Comparison of ENCODE assay signal across 23 cellular contexts in the genomic region with DNA sequence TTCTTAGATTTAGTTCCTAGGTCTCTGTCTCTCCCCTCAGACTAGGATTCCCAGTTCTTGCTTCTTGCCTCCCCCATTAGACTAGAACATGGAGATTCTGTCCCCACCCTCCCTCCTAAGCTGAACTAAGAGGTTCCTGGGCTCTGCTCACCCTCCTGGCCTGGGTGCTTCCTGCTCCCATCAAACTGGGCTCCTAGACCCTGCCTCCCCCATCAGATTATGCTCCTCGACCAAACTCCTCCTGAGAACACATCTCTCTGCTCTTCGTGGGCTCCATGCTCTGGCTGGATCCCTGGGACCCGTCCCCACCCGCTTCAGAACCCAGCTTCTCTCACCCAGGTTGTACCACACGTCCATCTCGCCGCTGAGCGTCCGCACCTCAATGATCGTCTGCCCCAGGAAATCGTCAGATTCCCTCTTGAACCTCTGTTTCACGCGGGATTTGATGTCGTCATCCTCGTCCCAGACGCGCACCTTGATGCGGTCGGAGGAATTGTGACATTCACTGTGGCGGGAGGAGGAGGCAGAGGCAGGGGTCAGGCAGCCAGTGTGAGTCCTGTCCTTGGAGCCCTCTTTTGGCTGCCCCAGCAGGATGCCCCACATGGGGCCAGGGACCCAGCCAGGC. TPM values are rescaled to one million over a fixed set of nuclear protein-coding genes. Genes with fewer than 3 reads are reported as not detected.
DNase-seq lines count a peak whose midpoint lies in the region; ATAC-seq, FAIRE-seq and TF ChIP-seq lines count a peak whose summit lies in the region.
"Had no signal": no experiment of that assay in that cellular context is flagged by ENCODE, and none has a peak within 500 bp of the region (broad histone marks: within the 10 kb centered on the region; RNA-seq: fewer than 3 reads in every experiment).

No MANE protein-coding gene starts in this region.

- no peaks in the 10 kb centered on the region for H3K9me2 ChIP-seq in SK-N-SH

- no peaks in the 10 kb centered on the region for H3K9me1 ChIP-seq in K562 (ENCODE audit: control insufficient read depth, insufficient read depth, low read length)

- no peak overlapping the region for H3K27ac ChIP-seq in A549
- no peak overlapping the region for H3K27ac ChIP-seq in K562 (ENCODE audit: extremely low read depth, low read depth, low read length)
- no peak overlapping the region for H3K27ac ChIP-seq in lower lobe of right lung
- H3K27ac ChIP-seq in spleen: no peak overlapping the region
- no peak overlapping the region for H3K27ac ChIP-seq in colonic mucosa
- no peak overlapping the region for H3K27ac ChIP-seq in SK-N-SH (ENCODE audit: low read depth in 2 of 2, low read length in 1 of 2)

- intact Hi-C loops in K562 (cut with micrococcal nuclease) (no loop called here), lower lobe of right lung (cut with DNase I) (no loop called here), spleen (cut with DNase I; ENCODE audit: low total_unique reads) (no loop called here), colonic mucosa (cut with DNase I) (no loop called here)

- ATAC-seq in A549: no peak
- peak; percentile 14; the same call in 1 of the 3 replicates for ATAC-seq in K562
- ATAC-seq in lower lobe of right lung: no peak
- ATAC-seq: GM12878, GM23338 had no signal

- H3K79me2 ChIP-seq in K562 (ENCODE audit: control insufficient read depth, insufficient read depth, low read length) (no peaks in the 10 kb centered on the region), SK-N-SH (ENCODE audit: insufficient read depth) (no peaks in the 10 kb centered on the region)

- no TSS peak for BruUV-seq in K562 (replicated peaks; lab: Mats Ljungman, UMichigan)

- CTCF ChIA-PET in A549 (lab: Yijun Ruan, JAX) (interaction anchor here (1.1 kb wide), 1 partner anchor 121 kb away, joined by 3 read pairs; no protein-coding TSS in a partner anchor), K562 (lab: Yijun Ruan, JAX; ENCODE audit: low intra/inter-chr PET ratio) (interaction anchor here (0.7 kb wide), 1 partner anchor 14 kb away, joined by 4 read pairs; no protein-coding TSS in a partner anchor), SK-N-SH (lab: Yijun Ruan, JAX) (no interaction called here)

- FAIRE-seq in A549 (lab: Jason Lieb, UNC): no peak
- no peak for FAIRE-seq in K562 (lab: Jason Lieb, UNC)
- FAIRE-seq: GM12878, H54, HTR-8/SVneo had no signal

- no peak overlapping the region for H3K4me2 ChIP-seq in A549
- peak overlapping the region; percentile 32 for H3K4me2 ChIP-seq in K562 (ENCODE audit: insufficient read depth, low read length)
- H3K4me2 ChIP-seq in SK-N-SH: no peak overlapping the region
- H3K4me2 ChIP-seq: GM23338 had no signal

- POLR2A ChIA-PET in A549 (lab: Yijun Ruan, JAX) (no interaction called here), K562 (lab: Yijun Ruan, JAX) (interaction anchor here (0.6 kb wide), 1 partner anchor 18 kb away, joined by 4 read pairs; no protein-coding TSS in a partner anchor), SK-N-SH (lab: Yijun Ruan, JAX) (no interaction called here)

- peak overlapping the region in 1 of 2 experiments; percentile 61; a peak in 1 of 4 replicates for H3K9ac ChIP-seq in K562 (ENCODE audit: insufficient read depth in 1 of 2, low read depth in 2 of 2, low read length in 2 of 2)
- H3K9ac ChIP-seq in colonic mucosa (ENCODE audit: low read depth in 2 of 2, low read length in 2 of 2): no peak overlapping the region
- H3K9ac ChIP-seq in SK-N-SH: no peak overlapping the region

- no peaks in the 10 kb centered on the region for H3K9me3 ChIP-seq in A549
- H3K9me3 ChIP-seq in K562 (replicated peaks; ENCODE audit: control insufficient read depth, insufficient read depth, low read depth, low read length): no peaks in the 10 kb centered on the region
- H3K9me3 ChIP-seq in lower lobe of right lung: no peaks in the 10 kb centered on the region
- no peaks in the 10 kb centered on the region for H3K9me3 ChIP-seq in spleen
- no peaks in the 10 kb centered on the region for H3K9me3 ChIP-seq in colonic mucosa
- no peaks in the 10 kb centered on the region for H3K9me3 ChIP-seq in SK-N-SH
- H3K9me3 ChIP-seq: BE2C had no signal

- no peak overlapping the region for H3K4me3 ChIP-seq in A549
- no peak overlapping the region for H3K4me3 ChIP-seq in K562
- no peak overlapping the region for H3K4me3 ChIP-seq in lower lobe of right lung
- no peak overlapping the region for H3K4me3 ChIP-seq in spleen
- H3K4me3 ChIP-seq in colonic mucosa: no peak overlapping the region
- no peak overlapping the region for H3K4me3 ChIP-seq in SK-N-SH (ENCODE audit: low read depth in 2 of 2, low read length in 1 of 2)
- H3K4me3 ChIP-seq: GM12878, GM23338 had no signal

- in situ Hi-C loops in K562 (cut with MboI): no loop called here

- TF ChIP-seq EP300 in A549 (IDR thresholded peaks at IDR 0.05) (no peak), K562 (IDR thresholded peaks at IDR 0.05; ENCODE audit: low read length) (no peak), SK-N-SH (IDR thresholded peaks at IDR 0.05; ENCODE audit: borderline replicate concordance in 1 of 2, low read depth in 1 of 2, low read length in 1 of 2) (no peak)

- H4K20me1 ChIP-seq in K562 (replicated peaks; ENCODE audit: control insufficient read depth, insufficient read depth, low read length) (peaks cover 5% of the 10 kb centered on the region), SK-N-SH (ENCODE audit: insufficient read depth) (no peaks in the 10 kb centered on the region)

- H2AFZ ChIP-seq in K562 (ENCODE audit: low read depth, low read length) (peak overlapping the region; percentile 62), SK-N-SH (ENCODE audit: low read depth) (no peak overlapping the region)
- H2AFZ ChIP-seq: GM23338 had no signal

- TF ChIP-seq RAD21 in A549 (conservative IDR thresholded peaks at IDR 0.05 in 1 of 2, IDR thresholded peaks at IDR 0.05 in 1 of 2) (no peak), K562 (CRISPR knock-in tag; conservative IDR thresholded peaks at IDR 0.05 in 1 of 2, IDR thresholded peaks at IDR 0.05 in 1 of 2) (no peak), SK-N-SH (IDR thresholded peaks at IDR 0.05; ENCODE audit: low read length) (no peak)

- TF ChIP-seq CTCF in A549 (IDR thresholded peaks at IDR 0.05) (no peak), K562 (IDR thresholded peaks at IDR 0.05 in 2 of 3, conservative IDR thresholded peaks at IDR 0.05 in 1 of 3; ENCODE audit: insufficient read depth in 2 of 3, low read depth in 1 of 3, low read length in 3 of 3) (no peak), lower lobe of right lung (IDR thresholded peaks at IDR 0.05) (no peak), spleen (IDR thresholded peaks at IDR 0.05 in 8 of 11, conservative IDR thresholded peaks at IDR 0.05 in 3 of 11) (no peak), colonic mucosa (IDR thresholded peaks at IDR 0.05) (no peak), SK-N-SH (IDR thresholded peaks at IDR 0.05) (no peak)

- TF ChIP-seq POLR2A in A549 (IDR thresholded peaks at IDR 0.05; ENCODE audit: low read length) (no peak), K562 (conservative IDR thresholded peaks at IDR 0.05) (no peak), spleen (IDR thresholded peaks at IDR 0.05) (no peak)

- DNase-seq in A549 (ENCODE audit: low read depth in 1 of 2, low spot score in 1 of 2): no peak
- DNase-seq in K562 (ENCODE audit: extremely low read depth in 1 of 4, low spot score in 3 of 4): no peak
- peak; percentile 34 for DNase-seq in lower lobe of right lung
- DNase-seq in spleen: peak; percentile 52
- no peak for DNase-seq in colonic mucosa
- no peak for DNase-seq in SK-N-SH
- DNase-seq in NCI-H69 (lab: John Stamatoyannopoulos, UW): no peak
- DNase-seq: 8988T; BE2C; C1 segment of cervical spinal cord; CD4-positive, CD25-positive, alpha-beta regulatory T cell; CD8-positive, alpha-beta memory T cell; COR-L47; DMS 273 treated with DMSO at 0.1 percent for 48 hours; DMS53; DND-41; EL; HCEC 1CT had no signal

- H3K4me1 ChIP-seq in A549: no peaks in the 10 kb centered on the region
- peaks cover 0 to 25% of the 10 kb centered on the region in 2 experiments; a peak in 3 of 5 replicates for H3K4me1 ChIP-seq in K562 (replicated peaks in 1 of 2; ENCODE audit: control insufficient read depth in 2 of 2, insufficient read depth in 2 of 2, low read length in 2 of 2)
- no peaks in the 10 kb centered on the region for H3K4me1 ChIP-seq in lower lobe of right lung
- H3K4me1 ChIP-seq in spleen: no peaks in the 10 kb centered on the region
- H3K4me1 ChIP-seq in colonic mucosa: no peaks in the 10 kb centered on the region
- no peaks in the 10 kb centered on the region for H3K4me1 ChIP-seq in SK-N-SH (ENCODE audit: control insufficient read depth in 1 of 2, insufficient read depth in 2 of 2, low read depth in 1 of 2, low read length in 1 of 2)
- H3K4me1 ChIP-seq: BE2C had no signal

- H3F3A ChIP-seq in SK-N-SH (replicated peaks; ENCODE audit: insufficient read depth): no peaks in the 10 kb centered on the region

- H3K27me3 ChIP-seq in K562 (ENCODE audit: control insufficient read depth in 2 of 2, insufficient read depth in 2 of 2, low read length in 2 of 2) (peaks cover 14 to 46% of the 10 kb centered on the region in 2 experiments), lower lobe of right lung (ENCODE audit: low read depth) (peaks cover 9% of the 10 kb centered on the region), spleen (replicated peaks in 1 of 7) (peaks cover 0 to 56% (median 9%) of the 10 kb centered on the region in 7 donors), colonic mucosa (no peaks in the 10 kb centered on the region), SK-N-SH (ENCODE audit: insufficient read depth) (no peaks in the 10 kb centered on the region)
- H3K27me3 ChIP-seq: BE2C had no signal

- no peaks in the 10 kb centered on the region for H3K36me3 ChIP-seq in K562 (ENCODE audit: control insufficient read depth, insufficient read depth, low read length)
- H3K36me3 ChIP-seq in lower lobe of right lung: no peaks in the 10 kb centered on the region
- H3K36me3 ChIP-seq in spleen: no peaks in the 10 kb centered on the region
- no peaks in the 10 kb centered on the region for H3K36me3 ChIP-seq in colonic mucosa
- no peaks in the 10 kb centered on the region for H3K36me3 ChIP-seq in SK-N-SH (replicated peaks in 1 of 2; ENCODE audit: control insufficient read depth in 1 of 2, insufficient read depth in 2 of 2, low read length in 1 of 2)

- WGBS in A549 (ENCODE audit: missing lambda C conversion rate): 88% methylated on average over 19 of the region's 20 CpGs
- 6% methylated on average over 20 of the region's 20 CpGs for WGBS in K562 (ENCODE audit: insufficient coverage, low coverage, missing lambda C conversion rate)
- 83 to 87% (median 87%) methylated on average over 20 of the region's 20 CpGs for WGBS in spleen, 5 donors
- 81% methylated on average over 20 of the region's 20 CpGs for WGBS in SK-N-SH (ENCODE audit: low lambda C conversion rate)

RNA-seq across cellular contexts. Expression of a gene that starts 42.7 kb away (rescaled TPM):
- polyA plus RNA-seq in A549 (2011; rRNA removed) (4.2 and 5.5 TPM in 2 replicates), A549 (2017; fragmentation: RNase III; extraction: RNeasy Plus Mini Kit Qiagen cat#74134 plus additional on column Dnase treatment) (2.6 to 3.1 TPM (median 2.8 TPM) in 3 replicates), K562 (2011; rRNA removed) (0.34 and 1.0 TPM in 2 replicates), K562 (2014; fragmentation: Illumina TruSeq; extraction: Trizol) (0.28 and 0.31 TPM in 2 replicates), K562 (2014; fragmentation: Nextera tagmentation; extraction: Ambion mirVana) (under 1 TPM; 0.03 to 0.04 TPM), K562 (2014; rRNA removed) (0.16 and 0.20 TPM in 2 replicates), spleen (1 to 10 TPM in 2 of 3 donors, under 1 TPM in 1; 0.73 to 6.2 (median 1.7) TPM), SK-N-SH (2012; rRNA removed) (0.32 and 0.38 TPM in 2 replicates)
- polyA plus RNA-seq in A549 (2012; cell fraction: cytosol; rRNA removed): 0.83 and 1.1 TPM in 2 replicates
- polyA plus RNA-seq in A549 (2012; cell fraction: nucleus; rRNA removed): 3.4 and 3.9 TPM in 2 replicates
- polyA minus RNA-seq in A549 (2011; rRNA and poly(A)+ RNA removed): 6.7 and 8.2 TPM in 2 replicates
- 5.0 and 12.3 TPM in 2 replicates for total RNA-seq in K562 (2011; cell fraction: chromatin; rRNA removed; ENCODE audit: low replicate concordance)
- 2.5 and 5.7 TPM in 2 replicates for total RNA-seq in K562 (2011; cell fraction: nucleolus; rRNA removed)
- total RNA-seq in K562 (2011; cell fraction: nucleoplasm; rRNA removed): 2.9 and 4.6 TPM in 2 replicates
- total RNA-seq in K562 (2014; rRNA removed) (0.24 and 0.27 TPM in 2 replicates), K562 (2014; rRNA removed; fragmentation: Illumina TruSeq; extraction: Trizol) (0.18 and 0.19 TPM in 2 replicates), K562 (2015; rRNA removed; fragmentation: Illumina TruSeq; extraction: Trizol) (0.15 and 0.25 TPM in 2 replicates), K562 (2021) (0.13 and 0.38 TPM in 2 replicates), lower lobe of right lung (0.21 TPM), spleen (10 to 100 TPM in 1 of 7 donors, 1 to 10 TPM in 6; 2.9 to 10.7 (median 5.1) TPM), colonic mucosa (under 1 TPM; 0.29 to 0.62 TPM)
- 0.24 and 0.81 TPM in 2 replicates for polyA plus RNA-seq in K562 (2011; cell fraction: cytosol; rRNA removed)
- polyA plus RNA-seq in K562 (2011; cell fraction: nucleus; rRNA removed): 1.5 and 8.3 TPM in 2 replicates
- 0.28 and 0.66 TPM in 2 replicates for polyA plus RNA-seq in K562 (2012)
- polyA minus RNA-seq in K562 (2011; rRNA and poly(A)+ RNA removed): 0.63 and 1.4 TPM in 2 replicates
- 0.27 and 0.95 TPM in 2 replicates for polyA minus RNA-seq in K562 (2011; cell fraction: cytosol; rRNA and poly(A)+ RNA removed)
- 1.1 and 2.3 TPM in 2 replicates for polyA minus RNA-seq in K562 (2011; cell fraction: nucleus; rRNA and poly(A)+ RNA removed)
- 0.17 and 0.45 TPM in 2 replicates for polyA plus RNA-seq in SK-N-SH (2012; cell fraction: cytosol; rRNA removed)
- 0.93 and 1.2 TPM in 2 replicates for polyA plus RNA-seq in SK-N-SH (2012; cell fraction: nucleus; rRNA removed)
- total RNA-seq: CD4-positive, CD25-positive, alpha-beta regulatory T cell; CD8-positive, alpha-beta memory T cell had no signal
- polyA plus RNA-seq: CD4-positive, CD25-positive, alpha-beta regulatory T cell; CD8-positive, alpha-beta memory T cell; IgD-negative memory B cell had no signal

Comparison
In these comparisons a context has a peak if more than half of its experiments do, and no peak if none do; other contexts are left out.
1. DNase-seq: peak in lower lobe of right lung (single experiment) and spleen (single experiment); none in A549 (0 of 2), K562 (0 of 4), colonic mucosa (single experiment), SK-N-SH (single experiment) and NCI-H69 (single experiment).